ENCODE assay signal across 1 cellular context in the genomic region with DNA sequence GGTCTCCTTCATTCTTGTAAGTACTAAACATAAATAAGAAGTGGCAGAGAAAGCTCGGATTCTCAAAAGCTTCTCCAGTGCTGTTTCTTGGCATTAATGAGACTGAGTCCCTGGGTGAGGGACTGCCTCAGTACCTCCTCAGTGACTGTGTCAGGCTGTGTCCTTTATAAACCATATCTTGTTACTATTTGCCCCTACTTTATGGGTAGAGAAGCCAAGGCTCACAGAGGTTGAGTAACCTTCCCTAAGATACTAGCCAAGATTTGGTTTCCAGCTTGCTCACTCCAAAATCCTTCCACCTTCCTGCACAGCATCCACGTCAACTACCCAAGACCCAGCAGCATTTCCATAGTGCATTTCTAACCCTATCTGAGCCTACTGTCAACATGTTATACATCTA.
TF ChIP-seq lines count a peak whose summit lies in the region.

No MANE protein-coding gene starts in this region.

TF ChIP-seq in IMR-90, 13 proteins besides CTCF, POLR2A, EP300 and RAD21:
- TF ChIP-seq NFE2L2 (IDR thresholded peaks at IDR 0.05; ENCODE audit: low read depth, low read length) = no peak
- no peak for TF ChIP-seq RCOR1 (IDR thresholded peaks at IDR 0.05; ENCODE audit: insufficient replicate concordance, low read length)
- no peak for TF ChIP-seq CHD1 (IDR thresholded peaks at IDR 0.05; ENCODE audit: low read depth, low read length)
- no peak for TF ChIP-seq BHLHE40 (IDR thresholded peaks at IDR 0.05; ENCODE audit: low read depth, low read length)
- TF ChIP-seq CEBPB (IDR thresholded peaks at IDR 0.05; ENCODE audit: low read depth, low read length) = no peak
- TF ChIP-seq, protein P1, sequence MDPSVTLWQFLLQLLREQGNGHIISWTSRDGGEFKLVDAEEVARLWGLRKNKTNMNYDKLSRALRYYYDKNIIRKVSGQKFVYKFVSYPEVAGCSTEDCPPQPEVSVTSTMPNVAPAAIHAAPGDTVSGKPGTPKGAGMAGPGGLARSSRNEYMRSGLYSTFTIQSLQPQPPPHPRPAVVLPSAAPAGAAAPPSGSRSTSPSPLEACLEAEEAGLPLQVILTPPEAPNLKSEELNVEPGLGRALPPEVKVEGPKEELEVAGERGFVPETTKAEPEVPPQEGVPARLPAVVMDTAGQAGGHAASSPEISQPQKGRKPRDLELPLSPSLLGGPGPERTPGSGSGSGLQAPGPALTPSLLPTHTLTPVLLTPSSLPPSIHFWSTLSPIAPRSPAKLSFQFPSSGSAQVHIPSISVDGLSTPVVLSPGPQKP (IDR thresholded peaks at IDR 0.05; ENCODE audit: borderline replicate concordance, low read depth, low read length) = no peak
- TF ChIP-seq MAZ (IDR thresholded peaks at IDR 0.05; ENCODE audit: borderline replicate concordance, low read depth, low read length) = no peak
- no peak for TF ChIP-seq SMC3 (IDR thresholded peaks at IDR 0.05; ENCODE audit: low read depth, low read length)
- no peak for TF ChIP-seq RFX5 (IDR thresholded peaks at IDR 0.05; ENCODE audit: low read depth, low read length)
- TF ChIP-seq, protein P2, sequence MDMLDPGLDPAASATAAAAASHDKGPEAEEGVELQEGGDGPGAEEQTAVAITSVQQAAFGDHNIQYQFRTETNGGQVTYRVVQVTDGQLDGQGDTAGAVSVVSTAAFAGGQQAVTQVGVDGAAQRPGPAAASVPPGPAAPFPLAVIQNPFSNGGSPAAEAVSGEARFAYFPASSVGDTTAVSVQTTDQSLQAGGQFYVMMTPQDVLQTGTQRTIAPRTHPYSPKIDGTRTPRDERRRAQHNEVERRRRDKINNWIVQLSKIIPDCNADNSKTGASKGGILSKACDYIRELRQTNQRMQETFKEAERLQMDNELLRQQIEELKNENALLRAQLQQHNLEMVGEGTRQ (IDR thresholded peaks at IDR 0.05; ENCODE audit: low read depth, low read length) = no peak
- TF ChIP-seq FOS (IDR thresholded peaks at IDR 0.05; ENCODE audit: low read depth, low read length) = no peak
- no peak for TF ChIP-seq MXI1 (IDR thresholded peaks at IDR 0.05; ENCODE audit: borderline replicate concordance, low read depth, low read length)
- no peak for TF ChIP-seq MAFK (IDR thresholded peaks at IDR 0.05; ENCODE audit: low read depth, low read length)
